In genomic region chr7:5713913-5714219, GRCh38 we compare ENCODE assay signal across 1 cellular context.
TF ChIP-seq lines count a peak whose summit lies in the region.
"Not testable (repeated sequence)": the region's sequence is repeated elsewhere in the genome, so short reads cannot be mapped to it uniquely, and the experiment has no call there.

No MANE protein-coding gene starts in this region.

TF ChIP-seq in HepG2, 621 proteins besides CTCF, POLR2A, EP300 and RAD21:
- TF ChIP-seq GATAD2A (CRISPR knock-in tag; IDR thresholded peaks at IDR 0.05) (0 out of 2 replicates have a peak, but pooled peaks have one; percentile 34), BCL6 (CRISPR knock-in tag; IDR thresholded peaks at IDR 0.05) (peak; percentile 83), TEAD3 (CRISPR knock-in tag; optimal IDR thresholded peaks at IDR 0.05; ENCODE audit: borderline replicate concordance) (peak; percentile 28), ZNF460 (CRISPR knock-in tag; IDR thresholded peaks at IDR 0.05; ENCODE audit: borderline replicate concordance) (peak; percentile 82), NR2F1 (CRISPR knock-in tag; IDR thresholded peaks at IDR 0.05) (0 out of 4 replicates have a peak, but pooled peaks of 1 of the 2 experiments have one; percentile 8), SOX13 (CRISPR knock-in tag; conservative IDR thresholded peaks at IDR 0.05 in 1 of 2, IDR thresholded peaks at IDR 0.05 in 1 of 2) (peak in 1 of 2 experiments; percentile 16; a peak in 1 of 4 replicates), ZNF3 (CRISPR knock-in tag; IDR thresholded peaks at IDR 0.05) (peak; percentile 88; the same call in 1 of the 2 replicates), HNF4A (CRISPR knock-in tag; IDR thresholded peaks at IDR 0.05) (peak; percentile 59), HNF4G (IDR thresholded peaks at IDR 0.05; ENCODE audit: borderline replicate concordance, low read depth, low read length) (peak; percentile 35; the same call in 1 of the 2 replicates), SOX5 (CRISPR knock-in tag; IDR thresholded peaks at IDR 0.05; ENCODE audit: borderline replicate concordance) (0 out of 2 replicates have a peak, but pooled peaks have one; percentile 11), PATZ1 (CRISPR knock-in tag; IDR thresholded peaks at IDR 0.05) (0 out of 2 replicates have a peak, but pooled peaks have one; percentile 33), NR2F6 (IDR thresholded peaks at IDR 0.05) (peak; percentile 43; the same call in 1 of the 2 replicates), NR2F6 (CRISPR knock-in tag; IDR thresholded peaks at IDR 0.05) (peak; percentile 44), RARA (CRISPR knock-in tag; IDR thresholded peaks at IDR 0.05) (peak; percentile 31; the same call in 1 of the 2 replicates)
- TF ChIP-seq, protein P1, sequence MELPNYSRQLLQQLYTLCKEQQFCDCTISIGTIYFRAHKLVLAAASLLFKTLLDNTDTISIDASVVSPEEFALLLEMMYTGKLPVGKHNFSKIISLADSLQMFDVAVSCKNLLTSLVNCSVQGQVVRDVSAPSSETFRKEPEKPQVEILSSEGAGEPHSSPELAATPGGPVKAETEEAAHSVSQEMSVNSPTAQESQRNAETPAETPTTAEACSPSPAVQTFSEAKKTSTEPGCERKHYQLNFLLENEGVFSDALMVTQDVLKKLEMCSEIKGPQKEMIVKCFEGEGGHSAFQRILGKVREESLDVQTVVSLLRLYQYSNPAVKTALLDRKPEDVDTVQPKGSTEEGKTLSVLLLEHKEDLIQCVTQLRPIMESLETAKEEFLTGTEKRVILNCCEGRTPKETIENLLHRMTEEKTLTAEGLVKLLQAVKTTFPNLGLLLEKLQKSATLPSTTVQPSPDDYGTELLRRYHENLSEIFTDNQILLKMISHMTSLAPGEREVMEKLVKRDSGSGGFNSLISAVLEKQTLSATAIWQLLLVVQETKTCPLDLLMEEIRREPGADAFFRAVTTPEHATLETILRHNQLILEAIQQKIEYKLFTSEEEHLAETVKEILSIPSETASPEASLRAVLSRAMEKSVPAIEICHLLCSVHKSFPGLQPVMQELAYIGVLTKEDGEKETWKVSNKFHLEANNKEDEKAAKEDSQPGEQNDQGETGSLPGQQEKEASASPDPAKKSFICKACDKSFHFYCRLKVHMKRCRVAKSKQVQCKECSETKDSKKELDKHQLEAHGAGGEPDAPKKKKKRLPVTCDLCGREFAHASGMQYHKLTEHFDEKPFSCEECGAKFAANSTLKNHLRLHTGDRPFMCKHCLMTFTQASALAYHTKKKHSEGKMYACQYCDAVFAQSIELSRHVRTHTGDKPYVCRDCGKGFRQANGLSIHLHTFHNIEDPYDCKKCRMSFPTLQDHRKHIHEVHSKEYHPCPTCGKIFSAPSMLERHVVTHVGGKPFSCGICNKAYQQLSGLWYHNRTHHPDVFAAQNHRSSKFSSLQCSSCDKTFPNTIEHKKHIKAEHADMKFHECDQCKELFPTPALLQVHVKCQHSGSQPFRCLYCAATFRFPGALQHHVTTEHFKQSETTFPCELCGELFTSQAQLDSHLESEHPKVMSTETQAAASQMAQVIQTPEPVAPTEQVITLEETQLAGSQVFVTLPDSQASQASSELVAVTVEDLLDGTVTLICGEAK (IDR thresholded peaks at IDR 0.05), result peak; percentile 10; the same call in 1 of the 2 replicates
- TF ChIP-seq, protein P1 (CRISPR knock-in tag; IDR thresholded peaks at IDR 0.05), result peak; percentile 87
- not testable (repeated sequence) for TF ChIP-seq SOX13 (IDR thresholded peaks at IDR 0.05); HNF4G (CRISPR knock-in tag; IDR thresholded peaks at IDR 0.05; ENCODE audit: borderline replicate concordance, low read depth)
